Comparison of ENCODE assay signal across 8 cellular contexts in genomic region chr1:15417365-15417934, GRCh38. TPM values are rescaled to one million over a fixed set of nuclear protein-coding genes. Genes with fewer than 3 reads are reported as not detected.
DNase-seq lines count a peak whose midpoint lies in the region; ATAC-seq and TF ChIP-seq lines count a peak whose summit lies in the region.

No MANE protein-coding gene starts in this region.

- H3K27ac Mint-ChIP-seq in activated CD8-positive, alpha-beta memory T cell treated with anti-CD3 and anti-CD28 coated beads, Interleukin-2, amount 10 ng/mL, durations not matched to agents 7 days and 5 days = peak overlapping the region; percentile 68

- TF ChIP-seq CTCF in fibroblast of villous mesenchyme (IDR thresholded peaks at IDR 0.05; ENCODE audit: insufficient read depth, low read depth, low read length) (no peak), ascending aorta (IDR thresholded peaks at IDR 0.05) (no peak)

- H3K4me3 Mint-ChIP-seq in activated CD8-positive, alpha-beta memory T cell treated with anti-CD3 and anti-CD28 coated beads, Interleukin-2, amount 10 ng/mL, durations not matched to agents 7 days and 5 days = peak overlapping the region; percentile 22

- DNase-seq in Kasumi-1 (lab: John Stamatoyannopoulos, UW) = peak; percentile 28 to 46
- peak; percentile 71 for DNase-seq in activated CD8-positive, alpha-beta memory T cell treated with anti-CD3 and anti-CD28 coated beads, Interleukin-2, amount 10 ng/mL, durations not matched to agents 7 days and 5 days
- DNase-seq in fibroblast of villous mesenchyme (ENCODE audit: low read depth) = peak; percentile 76
- DNase-seq in stimulated activated CD4-positive, alpha-beta T cell treated with anti-CD3 and anti-CD28 coated beads, Interleukin-4, amount 100 ng/mL, for 1 hour = peak; percentile 55
- no peak for DNase-seq in ascending aorta (ENCODE audit: low spot score in 2 of 2)
- no peak for DNase-seq in AG08396 (ENCODE audit: low spot score)

- H3K27me3 ChIP-seq in ascending aorta = no peaks in the 10 kb centered on the region

- H3K4me1 Mint-ChIP-seq in activated CD8-positive, alpha-beta memory T cell treated with anti-CD3 and anti-CD28 coated beads, Interleukin-2, amount 10 ng/mL, durations not matched to agents 7 days and 5 days = peaks cover 64% of the 10 kb centered on the region

- CTCF ChIA-PET in activated CD8-positive, alpha-beta memory T cell treated with anti-CD3 and anti-CD28 coated beads, Interleukin-2, amount 10 ng/mL, durations not matched to agents 7 days and 5 days (lab: Charles Lee) = interaction anchor here (1.0 to 2.6 kb wide), 3 partner anchors 14 to 97 kb away, joined by 3 to 14 read pairs (median 9); no protein-coding TSS in a partner anchor

- intact Hi-C loops in ascending aorta (cut with DNase I) = no loop called here

- H3K36me3 ChIP-seq in ascending aorta = no peaks in the 10 kb centered on the region

- peaks cover 0 to 7% of the 10 kb centered on the region in 2 donors for H3K4me1 ChIP-seq in ascending aorta

- H3K27ac ChIP-seq in ascending aorta = no peak overlapping the region

- H3K9me3 ChIP-seq in ascending aorta = no peaks in the 10 kb centered on the region

- peaks cover 39% of the 10 kb centered on the region for H3K36me3 Mint-ChIP-seq in activated CD8-positive, alpha-beta memory T cell treated with anti-CD3 and anti-CD28 coated beads, Interleukin-2, amount 10 ng/mL, durations not matched to agents 7 days and 5 days

- H3K27me3 Mint-ChIP-seq in activated CD8-positive, alpha-beta memory T cell treated with anti-CD3 and anti-CD28 coated beads, Interleukin-2, amount 10 ng/mL, durations not matched to agents 7 days and 5 days = no peaks in the 10 kb centered on the region

- no peaks in the 10 kb centered on the region for H3K9me3 Mint-ChIP-seq in activated CD8-positive, alpha-beta memory T cell treated with anti-CD3 and anti-CD28 coated beads, Interleukin-2, amount 10 ng/mL, durations not matched to agents 7 days and 5 days (ENCODE audit: low read depth)

- ATAC-seq in GM18502 (IDR thresholded peaks at IDR 0.05; ENCODE audit: poor library complexity, unreplicated experiment) (peak; percentile 51), HG03095 (IDR thresholded peaks at IDR 0.05; ENCODE audit: unreplicated experiment) (no peak)
- ATAC-seq in activated CD8-positive, alpha-beta memory T cell treated with anti-CD3 and anti-CD28 coated beads, Interleukin-2, amount 10 ng/mL, durations not matched to agents 7 days and 5 days = peak; percentile 55

- H3K4me3 ChIP-seq in fibroblast of villous mesenchyme (ENCODE audit: low read depth, low read length) = no peak overlapping the region
- H3K4me3 ChIP-seq in ascending aorta = no peak overlapping the region

RNA-seq across cellular contexts. Expression of gene EFHD2, which starts 7.8 kb away (rescaled TPM):
- total RNA-seq in activated CD8-positive, alpha-beta memory T cell treated with anti-CD3 and anti-CD28 coated beads, Interleukin-2, amount 10 ng/mL, durations not matched to agents 7 days and 5 days = 10 to 100 TPM; 95.4 to 98.9 TPM
- total RNA-seq in fibroblast of villous mesenchyme = 36.3 and 42.2 TPM in 2 replicates
- 116 TPM for total RNA-seq in ascending aorta

RNA-seq across cellular contexts. Expression of gene CTRC, which starts 20.8 kb away (rescaled TPM):
- total RNA-seq in activated CD8-positive, alpha-beta memory T cell treated with anti-CD3 and anti-CD28 coated beads, Interleukin-2, amount 10 ng/mL, durations not matched to agents 7 days and 5 days = under 1 TPM; 0.68 to 0.93 TPM
- total RNA-seq in fibroblast of villous mesenchyme (not detected in 2 replicates), ascending aorta (not detected)

RNA-seq across cellular contexts. Expression of gene CELA2A, which starts 39.1 kb away (rescaled TPM):
- total RNA-seq in activated CD8-positive, alpha-beta memory T cell treated with anti-CD3 and anti-CD28 coated beads, Interleukin-2, amount 10 ng/mL, durations not matched to agents 7 days and 5 days = not detected
- total RNA-seq in fibroblast of villous mesenchyme (not detected in 2 replicates), ascending aorta (not detected)

RNA-seq across cellular contexts. Expression of gene CELA2B, which starts 58.5 kb away (rescaled TPM):
- not detected for total RNA-seq in activated CD8-positive, alpha-beta memory T cell treated with anti-CD3 and anti-CD28 coated beads, Interleukin-2, amount 10 ng/mL, durations not matched to agents 7 days and 5 days
- total RNA-seq in fibroblast of villous mesenchyme (under 0.01 TPM in 1 of 2 replicates, not detected in the other), ascending aorta (not detected)

Comparison
In these comparisons a context has a peak if more than half of its experiments do, and no peak if none do; other contexts are left out.
1. DNase-seq: peak in Kasumi-1 (2 of 2), activated CD8-positive, alpha-beta memory T cell treated with anti-CD3 and anti-CD28 coated beads, Interleukin-2, amount 10 ng/mL, durations not matched to agents 7 days and 5 days (single experiment), fibroblast of villous mesenchyme (single experiment) and stimulated activated CD4-positive, alpha-beta T cell treated with anti-CD3 and anti-CD28 coated beads, Interleukin-4, amount 100 ng/mL, for 1 hour (single experiment); none in ascending aorta (0 of 2) and AG08396 (single experiment).